Comparison of ENCODE assay signal across 2 cellular contexts in genomic region chr12:94829552-94829951, GRCh38.
TF ChIP-seq lines count a peak whose summit lies in the region.

No MANE protein-coding gene starts in this region.

TF ChIP-seq in GM12878, 131 proteins besides CTCF, POLR2A, EP300 and RAD21 (continued from another document):
- no peak for TF ChIP-seq ZBTB33 (IDR thresholded peaks at IDR 0.05)

TF ChIP-seq in liver, 16 proteins besides CTCF, POLR2A, EP300 and RAD21:
- peak; percentile 30 for TF ChIP-seq ZBTB33 (IDR thresholded peaks at IDR 0.05)
- TF ChIP-seq FOXA2 (IDR thresholded peaks at IDR 0.05): peak; percentile 79
- no peak for TF ChIP-seq EGR1 (IDR thresholded peaks at IDR 0.05; ENCODE audit: low read depth in 2 of 2)
- no peak for TF ChIP-seq GABPA (IDR thresholded peaks at IDR 0.05 in 1 of 2, conservative IDR thresholded peaks at IDR 0.05 in 1 of 2)
- peak; percentile 62 for TF ChIP-seq YY1 (IDR thresholded peaks at IDR 0.05)
- TF ChIP-seq ATF3 (IDR thresholded peaks at IDR 0.05): peak; percentile 45
- TF ChIP-seq FOXA1 (IDR thresholded peaks at IDR 0.05): peak; percentile 10
- TF ChIP-seq HNF4A (conservative IDR thresholded peaks at IDR 0.05): peak; percentile 83 to 86
- peak in 1 of 2 donors; percentile 76 for TF ChIP-seq RXRA (IDR thresholded peaks at IDR 0.05)
- no peak for TF ChIP-seq NR2F2 (IDR thresholded peaks at IDR 0.05)
- peak; percentile 75 to 93 for TF ChIP-seq JUND (IDR thresholded peaks at IDR 0.05)
- TF ChIP-seq REST (IDR thresholded peaks at IDR 0.05): peak; percentile 29
- TF ChIP-seq HNF4G (IDR thresholded peaks at IDR 0.05): peak; percentile 53
- peak; percentile 72 for TF ChIP-seq SP1 (IDR thresholded peaks at IDR 0.05)
- no peak for TF ChIP-seq TAF1 (conservative IDR thresholded peaks at IDR 0.05)
- TF ChIP-seq MAX (IDR thresholded peaks at IDR 0.05): peak; percentile 39
